ENCODE assay signal across 16 cellular contexts in genomic region chr16:57694191-57694555, GRCh38. TPM values are rescaled to one million over a fixed set of nuclear protein-coding genes. Genes with fewer than 3 reads are reported as not detected.
DNase-seq lines count a peak whose midpoint lies in the region; ATAC-seq, FAIRE-seq and TF ChIP-seq lines count a peak whose summit lies in the region.
"Had no signal": no experiment of that assay in that cellular context is flagged by ENCODE, and none has a peak within 500 bp of the region (broad histone marks: within the 10 kb centered on the region; RNA-seq: fewer than 3 reads in every experiment).

No MANE protein-coding gene starts in this region.

- H4K20me1 ChIP-seq in GM12878 (ENCODE audit: control insufficient read depth, insufficient read depth), result no peaks in the 10 kb centered on the region

- POLR2A ChIA-PET in Caco-2 (lab: Charles Lee), result interaction anchor here (1.0 kb wide), 1 partner anchor 41 kb away, joined by 4 read pairs; the partner anchor contains the start of gene KATNB1
- POLR2A ChIA-PET in GM12878 (lab: Charles Lee), result no interaction called here

- H3K36me3 Mint-ChIP-seq in Caco-2 (ENCODE audit: insufficient read depth, unreplicated experiment), result no peaks in the 10 kb centered on the region
- H3K36me3 Mint-ChIP-seq: CD4-positive, alpha-beta memory T cell had no signal

- TF ChIP-seq EP300 in GM12878 (IDR thresholded peaks at IDR 0.05; ENCODE audit: borderline replicate concordance in 1 of 2, control insufficient read depth in 1 of 2, low read depth in 2 of 2, low read length in 2 of 2) (no peak), stomach (IDR thresholded peaks at IDR 0.05) (no peak), transverse colon (IDR thresholded peaks at IDR 0.05; ENCODE audit: low read depth) (no peak)

- no peak overlapping the region for H3K9ac ChIP-seq in GM12878 (ENCODE audit: control insufficient read depth, insufficient read depth, low read length)

- no peaks in the 10 kb centered on the region for H3K36me3 ChIP-seq in Caco-2 (ENCODE audit: control insufficient read depth, insufficient read depth, low read length)
- no peaks in the 10 kb centered on the region for H3K36me3 ChIP-seq in GM12878 (ENCODE audit: control insufficient read depth in 2 of 2, insufficient read depth in 2 of 2, low read length in 1 of 2)
- H3K36me3 ChIP-seq in right lobe of liver, result no peaks in the 10 kb centered on the region
- H3K36me3 ChIP-seq in stomach, result no peaks in the 10 kb centered on the region
- H3K36me3 ChIP-seq in esophagus squamous epithelium, result no peaks in the 10 kb centered on the region
- no peaks in the 10 kb centered on the region for H3K36me3 ChIP-seq in transverse colon
- H3K36me3 ChIP-seq: Peyer's patch had no signal

- no peak for TF ChIP-seq RAD21 in GM12878 (IDR thresholded peaks at IDR 0.05; ENCODE audit: insufficient read depth, low read depth, low read length)

- in situ Hi-C loops in GM12878 (cut with MboI), result no loop called here
- in situ Hi-C loops in transverse colon (cut with MboI; ENCODE audit: low pct_ligation_motif_present in 1 of 4, low pct_unique_long_range_greater_than_20kb in 1 of 4, low sequenced_read_pairs in 3 of 4), result no loop called here

- RAD21 ChIA-PET in GM12878 (lab: Charles Lee; ENCODE audit: unreplicated experiment), result interaction anchor here (0.7 kb wide), 1 partner anchor 606 kb away, joined by 3 read pairs; no protein-coding TSS in a partner anchor

- no peak for DNase-seq in Caco-2
- no peak for DNase-seq in GM12878 (ENCODE audit: low read depth, low spot score)
- peak; percentile 80 to 93 (median 92) for DNase-seq in right lobe of liver
- peak; percentile 62 for DNase-seq in stomach
- no peak for DNase-seq in esophagus squamous epithelium (lab: John Stamatoyannopoulos, UW)
- no peak for DNase-seq in transverse colon
- DNase-seq in activated naive CD4-positive, alpha-beta T cell (lab: John Stamatoyannopoulos, UW), result no peak
- DNase-seq: GOT3, NCI-H187 had no signal

- H3K9me3 ChIP-seq in Caco-2 (no peaks in the 10 kb centered on the region), GM12878 (replicated peaks; ENCODE audit: control insufficient read depth, insufficient read depth, low read length) (no peaks in the 10 kb centered on the region), right lobe of liver (no peaks in the 10 kb centered on the region), stomach (no peaks in the 10 kb centered on the region), esophagus squamous epithelium (no peaks in the 10 kb centered on the region), transverse colon (no peaks in the 10 kb centered on the region)
- H3K9me3 ChIP-seq: Peyer's patch had no signal

- H3K4me3 Mint-ChIP-seq in Caco-2 (ENCODE audit: unreplicated experiment), result no peak overlapping the region
- H3K4me3 Mint-ChIP-seq: HFFc6 had no signal

- H3K27me3 ChIP-seq in Caco-2 (replicated peaks; ENCODE audit: control insufficient read depth, insufficient read depth, low read length) (no peaks in the 10 kb centered on the region), GM12878 (replicated peaks in 1 of 2; ENCODE audit: control insufficient read depth in 2 of 2, insufficient read depth in 2 of 2, low read length in 1 of 2) (no peaks in the 10 kb centered on the region), right lobe of liver (no peaks in the 10 kb centered on the region), stomach (peaks cover 0 to 13% (median 0%) of the 10 kb centered on the region in 3 donors), esophagus squamous epithelium (peaks cover 0 to 16% (median 0%) of the 10 kb centered on the region in 4 donors), transverse colon (no peaks in the 10 kb centered on the region)
- H3K27me3 ChIP-seq: Peyer's patch had no signal

- H3K4me1 ChIP-seq in Caco-2 (peaks cover 9% of the 10 kb centered on the region), GM12878 (ENCODE audit: control insufficient read depth, insufficient read depth, low read length) (peaks cover 15% of the 10 kb centered on the region), right lobe of liver (peaks cover 0 to 18% (median 5%) of the 10 kb centered on the region in 4 donors), stomach (peaks cover under 1 to 27% (median 8%) of the 10 kb centered on the region in 4 donors), esophagus squamous epithelium (no peaks in the 10 kb centered on the region), transverse colon (no peaks in the 10 kb centered on the region)

- peaks cover 15% of the 10 kb centered on the region for H3K4me1 Mint-ChIP-seq in Caco-2 (ENCODE audit: low read depth, unreplicated experiment)

- TF ChIP-seq POLR2A in GM12878 (IDR thresholded peaks at IDR 0.05; ENCODE audit: low read depth, low read length) (no peak), right lobe of liver (IDR thresholded peaks at IDR 0.05) (peak; percentile 50), stomach (IDR thresholded peaks at IDR 0.05) (no peak), esophagus squamous epithelium (IDR thresholded peaks at IDR 0.05) (no peak), transverse colon (IDR thresholded peaks at IDR 0.05) (no peak)

- WGBS in GM12878 (ENCODE audit: insufficient coverage, insufficient replicate concordance, low lambda C conversion rate, missing lambda C conversion rate), result 58% methylated on average over 8 of the region's 8 CpGs
- 32% methylated on average over 8 of the region's 8 CpGs for WGBS in right lobe of liver (ENCODE audit: insufficient coverage, low coverage, low lambda C conversion rate, missing lambda C conversion rate)
- 55 to 62% (median 59%) methylated on average over 8 of the region's 8 CpGs for WGBS in stomach, 5 donors
- WGBS in esophagus squamous epithelium, 2 donors, result 67 to 77% methylated on average over 6 to 8 of the region's 8 CpGs
- WGBS in transverse colon (ENCODE audit: low coverage in 1 of 2), 2 donors, result 67 to 80% methylated on average over 1 to 8 of the region's 8 CpGs

- intact Hi-C loops in Caco-2 (cut with micrococcal nuclease; ENCODE audit: unreplicated experiment) (no loop called here), GM12878 (cut with micrococcal nuclease; ENCODE audit: unreplicated experiment) (no loop called here), right lobe of liver (cut with DNase I) (no loop called here), stomach (cut with DNase I; ENCODE audit: low total_unique reads) (no loop called here), esophagus squamous epithelium (cut with DNase I) (no loop called here), transverse colon (cut with DNase I; ENCODE audit: low total_unique reads) (no loop called here)

- no peaks in the 10 kb centered on the region for H3K79me2 ChIP-seq in GM12878 (ENCODE audit: control insufficient read depth, insufficient read depth, low read length)

- no peak overlapping the region for H3K27ac ChIP-seq in GM12878 (ENCODE audit: control insufficient read depth, insufficient read depth)
- H3K27ac ChIP-seq in right lobe of liver, result peak overlapping the region in 2 of 3 donors; percentile 41 to 73
- peak overlapping the region in 2 of 5 donors; percentile 2 to 35 for H3K27ac ChIP-seq in stomach
- H3K27ac ChIP-seq in esophagus squamous epithelium, result no peak overlapping the region
- no peak overlapping the region for H3K27ac ChIP-seq in transverse colon
- H3K27ac ChIP-seq: Peyer's patch, SK-N-MC had no signal

- H3K9me3 Mint-ChIP-seq in Caco-2 (ENCODE audit: unreplicated experiment), result no peaks in the 10 kb centered on the region
- H3K9me3 Mint-ChIP-seq: CD4-positive, alpha-beta memory T cell; HFFc6 had no signal

- BruUV-seq in Caco-2 (replicated peaks; lab: Mats Ljungman, UMichigan) (no TSS peak), GM12878 (replicated peaks; lab: Mats Ljungman, UMichigan) (no TSS peak)

- FAIRE-seq in GM12878 (lab: Jason Lieb, UNC), result no peak
- FAIRE-seq: D721Med had no signal

- peak overlapping the region; percentile 68 for H3K27ac Mint-ChIP-seq in Caco-2 (ENCODE audit: unreplicated experiment)
- H3K27ac Mint-ChIP-seq: HFFc6 had no signal

- H3K4me2 ChIP-seq in GM12878 (ENCODE audit: control insufficient read depth, insufficient read depth), result no peak overlapping the region

- TF ChIP-seq CTCF in Caco-2 (IDR thresholded peaks at IDR 0.05; ENCODE audit: insufficient read depth in 1 of 2, low read depth in 1 of 2, low read length in 1 of 2, severe bottlenecking in 1 of 2, unreplicated experiment in 1 of 2), result no peak
- TF ChIP-seq CTCF in GM12878 (IDR thresholded peaks at IDR 0.05 in 2 of 3, conservative IDR thresholded peaks at IDR 0.05 in 1 of 3; ENCODE audit: control insufficient read depth in 2 of 3, extremely low read depth in 1 of 3, insufficient read depth in 1 of 3, low read depth in 3 of 3, low read length in 3 of 3), result no peak
- TF ChIP-seq CTCF in right lobe of liver (IDR thresholded peaks at IDR 0.05), result no peak
- TF ChIP-seq CTCF in stomach (IDR thresholded peaks at IDR 0.05), result no peak
- no peak for TF ChIP-seq CTCF in esophagus squamous epithelium (IDR thresholded peaks at IDR 0.05)
- TF ChIP-seq CTCF in transverse colon (IDR thresholded peaks at IDR 0.05), result no peak

- SMC1A ChIA-PET in GM12878 (lab: Charles Lee; ENCODE audit: uncharacterized antibody, unreplicated experiment), result interaction anchor here (1.1 kb wide), 1 partner anchor 41 kb away, joined by 3 read pairs; the partner anchor contains the start of gene KATNB1

- H3K27me3 Mint-ChIP-seq in Caco-2 (ENCODE audit: insufficient read depth, unreplicated experiment), result no peaks in the 10 kb centered on the region

- H3K4me3 ChIP-seq in Caco-2 (ENCODE audit: low read depth, low read length) (no peak overlapping the region), GM12878 (no peak overlapping the region), right lobe of liver (peak overlapping the region in 1 of 3 donors; percentile 32), stomach (no peak overlapping the region), esophagus squamous epithelium (no peak overlapping the region), transverse colon (no peak overlapping the region)

- ATAC-seq in GM12878 (peak; percentile 11), right lobe of liver (peak; percentile 90 to 92 (median 92))

- H2AFZ ChIP-seq in GM12878 (ENCODE audit: control insufficient read depth, low read depth, low read length), result no peak overlapping the region

- CTCF ChIA-PET in Caco-2 (lab: Charles Lee), result interaction anchor here (0.6 to 1.0 kb wide), 2 partner anchors 42 to 172 kb away, joined by 4 to 5 read pairs; no protein-coding TSS in a partner anchor
- CTCF ChIA-PET in GM12878 (lab: Yijun Ruan, JAX), result no interaction called here

RNA-seq across cellular contexts. Expression of gene DRC7, which starts 0.4 kb away (rescaled TPM):
- total RNA-seq in Caco-2 (2022), result 1.1 and 1.2 TPM in 2 replicates
- total RNA-seq in GM12878 (2013; cell fraction: nucleolus; rRNA removed), result not detected in 2 replicates
- not detected in 2 replicates for total RNA-seq in GM12878 (2014; rRNA removed)
- total RNA-seq in GM12878 (2014; rRNA removed; fragmentation: Illumina TruSeq; extraction: Trizol), result 0.49 TPM in 1 of 2 replicates, not detected in the other
- total RNA-seq in GM12878 (2021), result 0.44 TPM in 1 of 2 replicates, not detected in the other
- polyA plus RNA-seq in GM12878 (2011; ENCODE audit: low read depth), result not detected
- 0.10 TPM in 1 of 2 replicates, not detected in the other for polyA plus RNA-seq in GM12878 (2011; rRNA removed)
- 0.04 TPM in 1 of 2 replicates, not detected in the other for polyA plus RNA-seq in GM12878 (2011; cell fraction: cytosol; rRNA removed)
- 0.07 and 0.09 TPM in 2 replicates for polyA plus RNA-seq in GM12878 (2011; cell fraction: nucleus; rRNA removed)
- not detected in 2 replicates for polyA plus RNA-seq in GM12878 (2012)
- polyA plus RNA-seq in GM12878 (2014; fragmentation: Illumina TruSeq; extraction: Trizol), result 0.06 TPM in 1 of 2 replicates, not detected in the other
- under 1 TPM in 1 of 2 experiments, not detected in 1; 0.06 TPM for polyA plus RNA-seq in GM12878 (2014; fragmentation: Nextera tagmentation; extraction: Ambion mirVana)
- polyA plus RNA-seq in GM12878 (2014; rRNA removed), result 0.18 TPM in 1 of 2 replicates, not detected in the other
- polyA plus RNA-seq in GM12878 (2016; fragmentation: Nextera tagmentation; extraction: Ambion mirVana), result not detected
- polyA minus RNA-seq in GM12878 (2011; rRNA and poly(A)+ RNA removed), result not detected in 2 replicates
- not detected in 2 replicates for polyA minus RNA-seq in GM12878 (2011; cell fraction: cytosol; rRNA and poly(A)+ RNA removed)
- not detected in 2 replicates for polyA minus RNA-seq in GM12878 (2011; cell fraction: nucleus; rRNA and poly(A)+ RNA removed)
- total RNA-seq in right lobe of liver, result under 1 TPM; 0.06 to 0.37 (median 0.19) TPM
- not detected for total RNA-seq in stomach
- polyA plus RNA-seq in stomach, result not detected
- total RNA-seq in esophagus squamous epithelium, result under 1 TPM in 1 of 4 donors, not detected in 3; 0.79 TPM
- not detected for total RNA-seq in transverse colon
- total RNA-seq: CD4-positive, alpha-beta memory T cell; HFFc6; HT-29; Peyer's patch; Right ventricle myocardium inferior had no signal
- polyA plus RNA-seq: CD4-positive, alpha-beta memory T cell had no signal

RNA-seq across cellular contexts. Expression of gene ADGRG3, which starts 26.1 kb away (rescaled TPM):
- total RNA-seq in Caco-2 (2022), result 0.25 TPM in 1 of 2 replicates, not detected in the other
- not detected in 2 replicates for total RNA-seq in GM12878 (2013; cell fraction: nucleolus; rRNA removed)
- total RNA-seq in GM12878 (2014; rRNA removed), result not detected in 2 replicates
- total RNA-seq in GM12878 (2014; rRNA removed; fragmentation: Illumina TruSeq; extraction: Trizol), result not detected in 2 replicates
- not detected in 2 replicates for total RNA-seq in GM12878 (2021)
- not detected for polyA plus RNA-seq in GM12878 (2011; ENCODE audit: low read depth)
- 0.11 TPM in 1 of 2 replicates, not detected in the other for polyA plus RNA-seq in GM12878 (2011; rRNA removed)
- polyA plus RNA-seq in GM12878 (2011; cell fraction: cytosol; rRNA removed), result 0.06 and 0.07 TPM in 2 replicates
- polyA plus RNA-seq in GM12878 (2011; cell fraction: nucleus; rRNA removed), result 0.13 and 0.28 TPM in 2 replicates
- not detected in 2 replicates for polyA plus RNA-seq in GM12878 (2012)
- polyA plus RNA-seq in GM12878 (2014; fragmentation: Illumina TruSeq; extraction: Trizol), result not detected in 2 replicates
- under 1 TPM in 1 of 2 experiments, not detected in 1; 0.10 TPM for polyA plus RNA-seq in GM12878 (2014; fragmentation: Nextera tagmentation; extraction: Ambion mirVana)
- 0.10 TPM in 1 of 2 replicates, not detected in the other for polyA plus RNA-seq in GM12878 (2014; rRNA removed)
- polyA plus RNA-seq in GM12878 (2016; fragmentation: Nextera tagmentation; extraction: Ambion mirVana), result not detected
- polyA minus RNA-seq in GM12878 (2011; rRNA and poly(A)+ RNA removed), result 0.15 TPM in 1 of 2 replicates, not detected in the other
- polyA minus RNA-seq in GM12878 (2011; cell fraction: cytosol; rRNA and poly(A)+ RNA removed), result not detected in 2 replicates
- polyA minus RNA-seq in GM12878 (2011; cell fraction: nucleus; rRNA and poly(A)+ RNA removed), result not detected in 2 replicates
- total RNA-seq in right lobe of liver, result 1 to 10 TPM in 1 of 6 experiments, under 1 TPM in 5; 0.37 to 1.6 (median 0.83) TPM
- total RNA-seq in stomach, result 10 to 100 TPM in 1 of 5 donors, 1 to 10 TPM in 2, not detected in 2; 1.7 to 50.2 (median 7.7) TPM
- polyA plus RNA-seq in stomach, result 1 to 10 TPM in 1 of 3 donors, under 1 TPM in 2; 0.46 to 1.7 (median 0.95) TPM
- total RNA-seq in esophagus squamous epithelium, result 1 to 10 TPM in 3 of 4 donors, not detected in 1; 1.5 to 3.9 (median 2.1) TPM
- total RNA-seq in transverse colon, result 1 to 10 TPM in 3 of 4 donors, not detected in 1; 1.5 to 2.7 (median 2.2) TPM
- total RNA-seq: CD4-positive, alpha-beta memory T cell; HFFc6; HT-29 had no signal
- polyA plus RNA-seq: CD4-positive, alpha-beta memory T cell had no signal

RNA-seq across cellular contexts. Expression of gene KATNB1, which starts 41.4 kb away (rescaled TPM):
- total RNA-seq in Caco-2 (2022) (31.8 and 32.4 TPM in 2 replicates), GM12878 (2014; rRNA removed) (24.0 and 24.1 TPM in 2 replicates), GM12878 (2014; rRNA removed; fragmentation: Illumina TruSeq; extraction: Trizol) (7.8 and 10.7 TPM in 2 replicates), GM12878 (2021) (25.8 and 27.7 TPM in 2 replicates), right lobe of liver (10 to 100 TPM in 2 of 6 experiments, 1 to 10 TPM in 4; 5.6 to 17.5 (median 8.5) TPM), stomach (10 to 100 TPM in 4 of 5 donors, 1 to 10 TPM in 1; 6.7 to 58.5 (median 25.7) TPM), esophagus squamous epithelium (10 to 100 TPM; 16.8 to 30.2 (median 21.0) TPM), transverse colon (10 to 100 TPM; 11.3 to 28.4 (median 22.3) TPM)
- 18.3 and 26.5 TPM in 2 replicates for total RNA-seq in GM12878 (2013; cell fraction: nucleolus; rRNA removed)
- 7.9 TPM for polyA plus RNA-seq in GM12878 (2011; ENCODE audit: low read depth)
- polyA plus RNA-seq in GM12878 (2011; rRNA removed) (5.1 and 15.3 TPM in 2 replicates), GM12878 (2014; fragmentation: Illumina TruSeq; extraction: Trizol) (1.1 and 10.4 TPM in 2 replicates), GM12878 (2014; fragmentation: Nextera tagmentation; extraction: Ambion mirVana) (1 to 10 TPM in 1 of 2 experiments, under 1 TPM in 1; 0.71 to 1.4 TPM), GM12878 (2014; rRNA removed) (23.7 and 23.8 TPM in 2 replicates), GM12878 (2016; fragmentation: Nextera tagmentation; extraction: Ambion mirVana) (10 to 100 TPM; 37.7 to 46.5 TPM), stomach (10 to 100 TPM; 12.7 to 13.5 (median 13.3) TPM)
- 13.4 and 19.4 TPM in 2 replicates for polyA plus RNA-seq in GM12878 (2011; cell fraction: cytosol; rRNA removed)
- polyA plus RNA-seq in GM12878 (2011; cell fraction: nucleus; rRNA removed), result 78.9 and 80.5 TPM in 2 replicates
- polyA plus RNA-seq in GM12878 (2012), result 16.1 and 17.2 TPM in 2 replicates
- polyA minus RNA-seq in GM12878 (2011; rRNA and poly(A)+ RNA removed), result 12.3 and 20.5 TPM in 2 replicates
- 9.7 and 11.0 TPM in 2 replicates for polyA minus RNA-seq in GM12878 (2011; cell fraction: cytosol; rRNA and poly(A)+ RNA removed)
- 16.2 and 25.2 TPM in 2 replicates for polyA minus RNA-seq in GM12878 (2011; cell fraction: nucleus; rRNA and poly(A)+ RNA removed)

Comparison
In these comparisons a context has a peak if more than half of its experiments do, and no peak if none do; other contexts are left out.
1. DNase-seq: peak in right lobe of liver (3 of 3) and stomach (single experiment); none in Caco-2 (0 of 2), GM12878 (single experiment), esophagus squamous epithelium (single experiment), transverse colon (single experiment) and activated naive CD4-positive, alpha-beta T cell (0 of 4).
2. H3K27ac ChIP-seq: peak in right lobe of liver (2 of 3); none in GM12878 (single experiment), esophagus squamous epithelium (0 of 4) and transverse colon (0 of 4).